ENCODE assay signal across 14 cellular contexts in the genomic region with DNA sequence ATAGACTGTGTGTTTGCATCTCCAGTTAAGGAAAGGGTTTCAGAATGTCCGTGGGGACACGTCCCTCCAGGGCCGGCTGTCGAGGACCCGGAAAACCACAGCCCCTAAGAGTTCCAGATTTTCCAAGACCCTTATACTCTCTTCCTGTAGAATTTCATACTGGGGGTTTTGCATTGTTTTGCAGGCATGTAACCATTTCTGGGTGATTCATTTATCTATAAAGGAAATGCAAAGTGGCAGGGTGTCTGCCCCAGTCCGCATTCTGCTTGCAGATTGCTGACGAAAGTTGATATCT. TPM values are rescaled to one million over a fixed set of nuclear protein-coding genes. Genes with fewer than 3 reads are reported as not detected.
A peak's percentile ranks its signal among the peaks of the same experiment; 100 is the strongest.
DNase-seq lines count a peak whose midpoint lies in the region; ATAC-seq lines count a peak whose summit lies in the region.
"Had no signal": no experiment of that assay in that cellular context is flagged by ENCODE, and none has a peak within 500 bp of the region (broad histone marks: within the 10 kb centered on the region; RNA-seq: fewer than 3 reads in every experiment).

No MANE protein-coding gene starts in this region.

- H3K4me3 ChIP-seq in iPS-18c (ENCODE audit: insufficient read depth, low read depth, low read length): peak overlapping the region; percentile 43; the same call in 1 of the 2 replicates
- H3K4me3 ChIP-seq: colonic mucosa, esophagus muscularis mucosa, vagina had no signal

- ATAC-seq in activated T-cell treated with anti-CD3 and anti-CD28 coated beads, Interleukin-2, amount 50 U/mL, for 72 hours (replicated peaks in 1 of 2): no peak
- ATAC-seq in stimulated activated naive CD8-positive, alpha-beta T cell treated with anti-CD3 and anti-CD28 coated beads, Interleukin-15, amount 100 ng/mL, for 72 hours: no peak
- ATAC-seq in GM18868 (IDR thresholded peaks at IDR 0.05; ENCODE audit: unreplicated experiment): no peak

- no peak overlapping the region for H3K27ac Mint-ChIP-seq in activated T-cell treated with anti-CD3 and anti-CD28 coated beads, Interleukin-2, amount 50 U/mL, for 72 hours
- H3K27ac Mint-ChIP-seq in activated T-helper 1 cell treated with anti-CD3 and anti-CD28 coated beads, Interleukin-12 subunit alpha, Interleukin-12 subunit beta, Interleukin-2, Interleukin-4 antibody, amounts not matched to agents 30 ng/mL and 10 ng/mL and 1 ng/mL, durations not matched to agents 14 hours and 24 hours and 36 hours: no peak overlapping the region
- no peak overlapping the region for H3K27ac Mint-ChIP-seq in stimulated activated naive CD8-positive, alpha-beta T cell treated with anti-CD3 and anti-CD28 coated beads, Interleukin-15, amount 100 ng/mL, for 72 hours
- H3K27ac Mint-ChIP-seq: memory B cell had no signal

- no peaks in the 10 kb centered on the region for H3K9me3 Mint-ChIP-seq in activated T-cell treated with anti-CD3 and anti-CD28 coated beads, Interleukin-2, amount 50 U/mL, for 72 hours
- H3K9me3 Mint-ChIP-seq in activated T-helper 1 cell treated with anti-CD3 and anti-CD28 coated beads, Interleukin-12 subunit alpha, Interleukin-12 subunit beta, Interleukin-2, Interleukin-4 antibody, amounts not matched to agents 30 ng/mL and 10 ng/mL and 1 ng/mL, durations not matched to agents 14 hours and 24 hours and 36 hours: no peaks in the 10 kb centered on the region
- no peaks in the 10 kb centered on the region for H3K9me3 Mint-ChIP-seq in stimulated activated naive CD8-positive, alpha-beta T cell treated with anti-CD3 and anti-CD28 coated beads, Interleukin-15, amount 100 ng/mL, for 72 hours
- H3K9me3 Mint-ChIP-seq: memory B cell had no signal

- H3K4me1 Mint-ChIP-seq in activated T-cell treated with anti-CD3 and anti-CD28 coated beads, Interleukin-2, amount 50 U/mL, for 72 hours (ENCODE audit: low read depth): peaks cover 49% of the 10 kb centered on the region
- H3K4me1 Mint-ChIP-seq in activated T-helper 1 cell treated with anti-CD3 and anti-CD28 coated beads, Interleukin-12 subunit alpha, Interleukin-12 subunit beta, Interleukin-2, Interleukin-4 antibody, amounts not matched to agents 30 ng/mL and 10 ng/mL and 1 ng/mL, durations not matched to agents 14 hours and 24 hours and 36 hours (ENCODE audit: low read depth): peaks cover 27% of the 10 kb centered on the region
- H3K4me1 Mint-ChIP-seq in stimulated activated naive CD8-positive, alpha-beta T cell treated with anti-CD3 and anti-CD28 coated beads, Interleukin-15, amount 100 ng/mL, for 72 hours: peaks cover 55% of the 10 kb centered on the region

- H3K4me3 Mint-ChIP-seq in activated T-cell treated with anti-CD3 and anti-CD28 coated beads, Interleukin-2, amount 50 U/mL, for 72 hours: peak overlapping the region; percentile 78 to 83
- H3K4me3 Mint-ChIP-seq in activated T-helper 1 cell treated with anti-CD3 and anti-CD28 coated beads, Interleukin-12 subunit alpha, Interleukin-12 subunit beta, Interleukin-2, Interleukin-4 antibody, amounts not matched to agents 30 ng/mL and 10 ng/mL and 1 ng/mL, durations not matched to agents 14 hours and 24 hours and 36 hours: peak overlapping the region; percentile 19
- H3K4me3 Mint-ChIP-seq in stimulated activated naive CD8-positive, alpha-beta T cell treated with anti-CD3 and anti-CD28 coated beads, Interleukin-15, amount 100 ng/mL, for 72 hours: peak overlapping the region; percentile 79 to 82
- H3K4me3 Mint-ChIP-seq: memory B cell had no signal

- intact Hi-C loops in activated T-helper 1 cell treated with anti-CD3 and anti-CD28 coated beads, Interleukin-12 subunit alpha, Interleukin-12 subunit beta, Interleukin-2, Interleukin-4 antibody, amounts not matched to agents 30 ng/mL and 10 ng/mL and 1 ng/mL, durations not matched to agents 14 hours and 24 hours and 36 hours (cut with micrococcal nuclease): loop anchor here (5.0 to 10.0 kb wide), 6 partner anchors 381 to 1749 kb away; partner anchors contain the start of gene HOXD13

- peaks cover under 1 to 2% of the 10 kb centered on the region in 2 donors for H3K36me3 Mint-ChIP-seq in activated T-cell treated with anti-CD3 and anti-CD28 coated beads, Interleukin-2, amount 50 U/mL, for 72 hours (ENCODE audit: insufficient read depth in 2 of 2)
- peaks cover 10% of the 10 kb centered on the region for H3K36me3 Mint-ChIP-seq in activated T-helper 1 cell treated with anti-CD3 and anti-CD28 coated beads, Interleukin-12 subunit alpha, Interleukin-12 subunit beta, Interleukin-2, Interleukin-4 antibody, amounts not matched to agents 30 ng/mL and 10 ng/mL and 1 ng/mL, durations not matched to agents 14 hours and 24 hours and 36 hours (ENCODE audit: low read depth)

- H3K27me3 Mint-ChIP-seq in activated T-cell treated with anti-CD3 and anti-CD28 coated beads, Interleukin-2, amount 50 U/mL, for 72 hours (ENCODE audit: low read depth): peaks cover 61% of the 10 kb centered on the region
- H3K27me3 Mint-ChIP-seq in activated T-helper 1 cell treated with anti-CD3 and anti-CD28 coated beads, Interleukin-12 subunit alpha, Interleukin-12 subunit beta, Interleukin-2, Interleukin-4 antibody, amounts not matched to agents 30 ng/mL and 10 ng/mL and 1 ng/mL, durations not matched to agents 14 hours and 24 hours and 36 hours (ENCODE audit: insufficient read depth): peaks cover 56% of the 10 kb centered on the region
- H3K27me3 Mint-ChIP-seq in stimulated activated naive CD8-positive, alpha-beta T cell treated with anti-CD3 and anti-CD28 coated beads, Interleukin-15, amount 100 ng/mL, for 72 hours: peaks cover 75% of the 10 kb centered on the region

- DNase-seq in activated T-cell treated with anti-CD3 and anti-CD28 coated beads, Interleukin-2, amount 50 U/mL, for 72 hours: no peak
- no peak for DNase-seq in activated T-cell treated with anti-CD3 and anti-CD28 coated beads for 4 hours
- no peak for DNase-seq in activated T-helper 1 cell treated with anti-CD3 and anti-CD28 coated beads, Interleukin-12 subunit alpha, Interleukin-12 subunit beta, Interleukin-2, Interleukin-4 antibody, amounts not matched to agents 30 ng/mL and 10 ng/mL and 1 ng/mL, durations not matched to agents 14 hours and 24 hours and 36 hours (ENCODE audit: low spot score)
- DNase-seq in stimulated activated naive CD8-positive, alpha-beta T cell treated with anti-CD3 and anti-CD28 coated beads, Interleukin-15, amount 100 ng/mL, for 72 hours: no peak
- DNase-seq in iPS-NIHi11 (ENCODE audit: low spot score): no peak
- DNase-seq in activated CD8-positive, alpha-beta memory T cell treated with anti-CD3 and anti-CD28 coated beads, Interleukin-2, amount 50 U/mL, for 4 hours: no peak
- DNase-seq: colonic mucosa, KBM-7 had no signal

- H3K9me3 ChIP-seq in iPS-18c (ENCODE audit: control insufficient read depth, insufficient read depth, low read length): no peaks in the 10 kb centered on the region
- H3K9me3 ChIP-seq: colonic mucosa, esophagus muscularis mucosa, vagina had no signal

RNA-seq across cellular contexts. Expression of gene SP9, which starts 8.5 kb away (rescaled TPM):
- total RNA-seq in activated T-cell treated with anti-CD3 and anti-CD28 coated beads, Interleukin-2, amount 50 U/mL, for 72 hours: not detected
- not detected in 2 replicates for total RNA-seq in activated T-helper 1 cell treated with anti-CD3 and anti-CD28 coated beads, Interleukin-12 subunit alpha, Interleukin-12 subunit beta, Interleukin-2, Interleukin-4 antibody, amounts not matched to agents 30 ng/mL and 10 ng/mL and 1 ng/mL, durations not matched to agents 14 hours and 24 hours and 36 hours
- total RNA-seq: colonic mucosa, esophagus muscularis mucosa, pulmonary artery endothelial cell, vagina had no signal

RNA-seq across cellular contexts. Expression of gene SCRN3, which starts 52.2 kb away (rescaled TPM):
- 10 to 100 TPM; 17.1 to 19.9 TPM for total RNA-seq in activated T-cell treated with anti-CD3 and anti-CD28 coated beads, Interleukin-2, amount 50 U/mL, for 72 hours
- total RNA-seq in activated T-helper 1 cell treated with anti-CD3 and anti-CD28 coated beads, Interleukin-12 subunit alpha, Interleukin-12 subunit beta, Interleukin-2, Interleukin-4 antibody, amounts not matched to agents 30 ng/mL and 10 ng/mL and 1 ng/mL, durations not matched to agents 14 hours and 24 hours and 36 hours: 14.0 and 19.8 TPM in 2 replicates

Comparison
In these comparisons a context has a peak if more than half of its experiments do, and no peak if none do; other contexts are left out.
1. H3K4me3 Mint-ChIP-seq: peak in every context shown above with its lines; median percentile 80 in activated T-cell treated with anti-CD3 and anti-CD28 coated beads, Interleukin-2, amount 50 U/mL, for 72 hours; 80 in stimulated activated naive CD8-positive, alpha-beta T cell treated with anti-CD3 and anti-CD28 coated beads, Interleukin-15, amount 100 ng/mL, for 72 hours; 19 in activated T-helper 1 cell treated with anti-CD3 and anti-CD28 coated beads, Interleukin-12 subunit alpha, Interleukin-12 subunit beta, Interleukin-2, Interleukin-4 antibody, amounts not matched to agents 30 ng/mL and 10 ng/mL and 1 ng/mL, durations not matched to agents 14 hours and 24 hours and 36 hours.